ENCODE assay signal across 1 cellular context in the genomic region with DNA sequence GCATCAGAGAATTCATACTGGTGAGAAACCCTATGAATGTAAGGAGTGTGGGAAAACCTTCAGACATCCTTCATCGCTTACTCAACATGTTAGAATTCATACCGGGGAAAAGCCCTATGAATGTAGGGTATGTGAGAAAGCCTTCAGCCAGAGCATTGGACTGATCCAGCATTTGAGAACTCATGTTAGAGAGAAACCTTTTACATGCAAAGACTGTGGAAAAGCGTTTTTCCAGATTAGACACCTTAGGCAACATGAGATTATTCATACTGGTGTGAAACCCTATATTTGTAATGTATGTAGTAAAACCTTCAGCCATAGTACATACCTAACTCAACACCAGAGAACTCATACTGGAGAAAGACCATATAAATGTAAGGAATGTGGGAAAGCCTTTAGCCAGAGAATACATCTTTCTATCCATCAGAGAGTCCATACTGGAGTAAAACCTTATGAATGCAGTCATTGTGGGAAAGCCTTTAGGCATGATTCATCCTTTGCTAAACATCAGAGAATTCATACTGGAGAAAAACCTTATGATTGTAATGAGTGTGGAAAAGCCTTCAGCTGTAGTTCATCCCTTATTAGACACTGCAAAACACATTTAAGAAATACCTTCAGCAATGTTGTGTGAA.
TF ChIP-seq lines count a peak whose summit lies in the region.

No MANE protein-coding gene starts in this region.

TF ChIP-seq in H1, 55 proteins besides CTCF, POLR2A, EP300 and RAD21:
- TF ChIP-seq HDAC6 (IDR thresholded peaks at IDR 0.05; ENCODE audit: low read depth, low read length) (no peak), YY1 (IDR thresholded peaks at IDR 0.05; ENCODE audit: low read depth, low read length) (no peak), CBX5 (IDR thresholded peaks at IDR 0.05; ENCODE audit: low read depth, low read length) (peak; percentile 47; the same call in 1 of the 2 replicates), SAP30 (IDR thresholded peaks at IDR 0.05; ENCODE audit: insufficient read depth, insufficient replicate concordance, low read length) (no peak), ZNF274 (IDR thresholded peaks at IDR 0.05; ENCODE audit: borderline replicate concordance, extremely low read depth, low read length) (peak; percentile 99), TAF7 (optimal IDR thresholded peaks at IDR 0.05; ENCODE audit: borderline replicate concordance, low read depth, low read length) (no peak), FOSL1 (IDR thresholded peaks at IDR 0.05; ENCODE audit: insufficient read depth, low read depth, low read length) (no peak), SIX5 (IDR thresholded peaks at IDR 0.05; ENCODE audit: low read depth, low read length) (no peak)
